33 cellular contexts compared by ENCODE assay signal in genomic region chr14:24715239-24715638, GRCh38.
"Had no signal": no experiment of that assay in that cellular context is flagged by ENCODE, and none has a peak within 500 bp of the region (broad histone marks: within the 10 kb centered on the region; RNA-seq: fewer than 3 reads in every experiment).

No MANE protein-coding gene starts in this region.

- H3K9me3 ChIP-seq: Peyer's patch had no signal

- ATAC-seq: PC-3, Right ventricle myocardium inferior, SK-N-SH treated with all-trans-retinoic acid at 6 μM for 48 hours, T-cell had no signal

- H3K4me1 Mint-ChIP-seq: activated naive CD4-positive, alpha-beta T cell treated with anti-CD3 and anti-CD28 coated beads, Interleukin-2, amount 50 U/mL, for 24 hours had no signal

- H3K4me1 ChIP-seq: Peyer's patch had no signal

- H3K4me3 Mint-ChIP-seq: activated B cell treated with CpG ODN at 0.5 μM for 24 hours; activated CD4-positive, alpha-beta T cell treated with anti-CD3 and anti-CD28 coated beads, Interleukin-2, amount 10 ng/mL, durations not matched to agents 24 days and 14 days; activated naive CD4-positive, alpha-beta T cell treated with anti-CD3 and anti-CD28 coated beads, Interleukin-2, amount 50 U/mL, for 24 hours; T-cell had no signal

- H3K9me3 Mint-ChIP-seq: activated B cell treated with CpG ODN at 0.5 μM for 24 hours; activated CD4-positive, alpha-beta T cell treated with anti-CD3 and anti-CD28 coated beads, Interleukin-2, amount 10 ng/mL, durations not matched to agents 24 days and 14 days; activated naive CD4-positive, alpha-beta T cell treated with anti-CD3 and anti-CD28 coated beads, Interleukin-2, amount 50 U/mL, for 24 hours; activated T-helper 2 cell treated with anti-CD3 and anti-CD28 coated beads, Interferon-gamma antibody, Interleukin-2, Interleukin-4, amounts not matched to agents 10 μg/mL and 5 μg/mL and 100 μg/mL, durations not matched to agents 14 hours and 24 hours and 36 hours; T-cell had no signal

- H3K36me3 ChIP-seq: brain microvascular endothelial cell, Peyer's patch had no signal

- H3K4me3 ChIP-seq: Peyer's patch had no signal

- H3K27ac ChIP-seq: brain microvascular endothelial cell, KMS-11, Peyer's patch, RWPE1, VCaP had no signal

- H3K27me3 ChIP-seq: brain microvascular endothelial cell, Peyer's patch had no signal

- H3K27ac Mint-ChIP-seq: activated B cell treated with CpG ODN at 0.5 μM for 24 hours; activated CD4-positive, alpha-beta T cell treated with anti-CD3 and anti-CD28 coated beads, Interleukin-2, amount 10 ng/mL, durations not matched to agents 24 days and 14 days; activated naive CD4-positive, alpha-beta T cell treated with anti-CD3 and anti-CD28 coated beads, Interleukin-2, amount 50 U/mL, for 24 hours; activated T-helper 2 cell treated with anti-CD3 and anti-CD28 coated beads, Interferon-gamma antibody, Interleukin-2, Interleukin-4, amounts not matched to agents 10 μg/mL and 5 μg/mL and 100 μg/mL, durations not matched to agents 14 hours and 24 hours and 36 hours; T-cell had no signal

- DNase-seq: activated B cell treated with CpG ODN at 0.5 μM for 24 hours; activated CD4-positive, alpha-beta T cell treated with anti-CD3 and anti-CD28 coated beads, Interleukin-2, amount 10 ng/mL, durations not matched to agents 24 days and 14 days; activated CD4-positive, alpha-beta T cell treated with anti-CD3 and anti-CD28 coated beads, Interleukin-2, amount 50 U/mL, for 4 hours; activated CD4-positive, CD25-positive, alpha-beta regulatory T cell treated with anti-CD3 and anti-CD28 coated beads, Interleukin-2, amount 50 U/mL, for 72 hours; activated gamma-delta T cell; activated naive CD4-positive, alpha-beta T cell treated with Interleukin-2 at 50 U/mL for 16 hours; activated T-cell treated with anti-CD3 and anti-CD28 coated beads, Interleukin-2, amount 50 U/mL, for 48 hours; aorta; brain microvascular endothelial cell; central memory CD4-positive, alpha-beta T cell; MM.1S; MV-4-11; NCI-H1092; NCI-H1436 treated with DMSO at 0.1 percent for 48 hours; NCI-H1694 treated with DMSO at 0.1 percent for 48 hours; NCI-H2029; NCI-H510A; NCI-H526; NCI-H748 treated with DMSO at 0.1 percent for 48 hours; NK-92 treated with Interleukin-12 subunit alpha and Interleukin-12 subunit beta, amount 100 ng/mL, for 24 hours; PC-3; Peyer's patch; SIG-M5; T-cell; T-helper 2 cell; T-helper 9 cell had no signal

- H3K36me3 Mint-ChIP-seq: activated naive CD4-positive, alpha-beta T cell treated with anti-CD3 and anti-CD28 coated beads, Interleukin-2, amount 50 U/mL, for 24 hours; T-cell had no signal
